In the genomic region with DNA sequence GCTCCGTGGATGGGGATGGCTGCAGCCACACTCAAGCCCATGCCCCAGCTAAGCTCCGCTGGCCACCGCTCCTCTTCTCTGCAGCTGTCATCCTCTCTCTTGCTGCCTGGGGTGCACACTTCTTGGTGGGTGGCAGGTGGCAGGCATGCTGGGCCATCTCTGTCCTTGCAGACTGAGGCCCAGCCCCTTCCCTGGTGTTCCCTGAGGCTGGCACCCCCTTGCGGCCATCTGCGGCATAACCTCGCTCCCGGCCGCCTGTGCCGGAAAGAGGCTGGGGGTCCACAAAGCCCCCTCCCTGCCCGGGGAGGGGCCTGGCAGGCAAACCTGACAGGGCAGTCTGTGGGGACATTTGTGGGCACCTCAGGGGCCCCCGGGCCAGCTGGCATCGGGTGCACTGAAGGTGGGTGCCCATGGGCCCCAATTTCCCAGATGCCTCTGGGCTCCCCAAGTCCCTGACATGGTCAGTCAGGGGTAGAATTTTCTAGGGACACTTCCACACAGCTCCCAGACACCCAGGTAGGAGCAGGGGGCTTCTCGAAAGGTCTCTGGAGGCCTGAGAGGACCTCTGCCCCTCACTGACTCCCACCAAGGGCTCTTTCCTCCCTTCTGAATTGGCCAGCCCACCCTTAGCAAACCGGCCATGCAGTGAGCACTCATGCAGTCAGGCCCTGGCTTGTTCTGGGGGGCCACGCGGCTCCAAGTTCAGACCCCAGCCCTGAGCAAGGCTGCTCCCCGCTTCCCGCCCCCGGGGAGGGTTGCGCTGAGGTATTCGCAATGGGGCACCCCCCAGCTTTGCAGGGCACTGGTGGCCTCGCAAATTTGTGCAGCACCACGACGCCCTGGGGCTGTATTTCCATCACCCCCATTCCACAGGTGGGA, we compare ENCODE assay signal across 9 cellular contexts. TPM values are rescaled to one million over a fixed set of nuclear protein-coding genes. Genes with fewer than 3 reads are reported as not detected.
DNase-seq lines count a peak whose midpoint lies in the region; ATAC-seq and TF ChIP-seq lines count a peak whose summit lies in the region.
"Had no signal": no experiment of that assay in that cellular context is flagged by ENCODE, and none has a peak within 500 bp of the region (broad histone marks: within the 10 kb centered on the region; RNA-seq: fewer than 3 reads in every experiment).

No MANE protein-coding gene starts in this region.

- ATAC-seq in foreskin keratinocyte (peak; percentile 43), GM18858 (IDR thresholded peaks at IDR 0.05; ENCODE audit: unreplicated experiment) (no peak), GM19328 (IDR thresholded peaks at IDR 0.05; ENCODE audit: unreplicated experiment) (no peak)

- TF ChIP-seq CTCF in foreskin keratinocyte (conservative IDR thresholded peaks at IDR 0.05): peak; percentile 84

- H3K27me3 ChIP-seq in foreskin keratinocyte: peaks cover 9% of the 10 kb centered on the region

- DNase-seq in NCI-H1694 treated with DMSO at 0.1 percent for 48 hours (lab: John Stamatoyannopoulos, UW) (peak; percentile 3), NCI-H1694 (lab: John Stamatoyannopoulos, UW) (no peak), NCI-H345 treated with DMSO at 0.1 percent for 48 hours (lab: John Stamatoyannopoulos, UW; ENCODE audit: unreplicated experiment) (peak; percentile 46), foreskin keratinocyte (no peak)
- DNase-seq in activated T-cell treated with anti-CD3 and anti-CD28 coated beads, Interleukin-2, amount 50 U/mL, for 1 hour: peak; percentile 62
- peak; percentile 18 to 37 (median 27) for DNase-seq in stimulated activated CD4-positive, alpha-beta T cell treated with anti-CD3 and anti-CD28 coated beads, Interleukin-1b, Interleukin-23, amount 100 ng/mL, for 24 hours (ENCODE audit: low read depth in 4 of 4, low spot score in 1 of 4)

- no peaks in the 10 kb centered on the region for H3K4me1 ChIP-seq in foreskin keratinocyte

- no peak overlapping the region for H3K27ac ChIP-seq in foreskin keratinocyte

RNA-seq across cellular contexts. Expression of a gene that starts 23.5 kb away (rescaled TPM):
- 2.0 and 2.9 TPM in 2 replicates for total RNA-seq in foreskin keratinocyte
- 3.6 and 3.7 TPM in 2 replicates for polyA plus RNA-seq in foreskin keratinocyte

RNA-seq across cellular contexts. Expression of a gene that starts 34.1 kb away (rescaled TPM):
- not detected in 2 replicates for total RNA-seq in foreskin keratinocyte
- polyA plus RNA-seq in foreskin keratinocyte: not detected in 2 replicates
- total RNA-seq: temporal lobe had no signal

RNA-seq across cellular contexts. Expression of a gene that starts 55.9 kb away (rescaled TPM):
- total RNA-seq in foreskin keratinocyte: under 0.01 and 0.14 TPM in 2 replicates
- polyA plus RNA-seq in foreskin keratinocyte: 0.06 and 0.29 TPM in 2 replicates

Comparison
In these comparisons a context has a peak if more than half of its experiments do, and no peak if none do; other contexts are left out.
1. DNase-seq: peak in NCI-H1694 treated with DMSO at 0.1 percent for 48 hours (single experiment), NCI-H345 treated with DMSO at 0.1 percent for 48 hours (single experiment), activated T-cell treated with anti-CD3 and anti-CD28 coated beads, Interleukin-2, amount 50 U/mL, for 1 hour (single experiment) and stimulated activated CD4-positive, alpha-beta T cell treated with anti-CD3 and anti-CD28 coated beads, Interleukin-1b, Interleukin-23, amount 100 ng/mL, for 24 hours (4 of 4); none in NCI-H1694 (single experiment) and foreskin keratinocyte (0 of 2).